In genomic region chr2:218395826-218396687, GRCh38 we compare ENCODE assay signal across 1 cellular context.
TF ChIP-seq lines count a peak whose summit lies in the region.

No MANE protein-coding gene starts in this region.

TF ChIP-seq in K562, 482 proteins besides CTCF, POLR2A, EP300 and RAD21 (continued from another document):
- peak; percentile 59; the same call in 1 of the 2 replicates for TF ChIP-seq ETS1 (conservative IDR thresholded peaks at IDR 0.05; ENCODE audit: control insufficient read depth, low read depth, low read length)
- no peak for TF ChIP-seq SRSF3 (IDR thresholded peaks at IDR 0.05; ENCODE audit: insufficient read depth, low read length)
- peak; percentile 84; the same call in 1 of the 2 replicates for TF ChIP-seq AFF4 (CRISPR knock-in tag; IDR thresholded peaks at IDR 0.05)
- TF ChIP-seq NUFIP1 (IDR thresholded peaks at IDR 0.05; ENCODE audit: partially characterized antibody), result no peak
- 0 out of 2 replicates have a peak, but pooled peaks have one; percentile 27 for TF ChIP-seq ARID1B (IDR thresholded peaks at IDR 0.05)
- TF ChIP-seq MTA2 (IDR thresholded peaks at IDR 0.05; ENCODE audit: low read depth), result no peak
- peak; percentile 78 for TF ChIP-seq MYC (IDR thresholded peaks at IDR 0.05; ENCODE audit: low read depth, low read length)
- no peak for TF ChIP-seq MYC (CRISPR knock-in tag; IDR thresholded peaks at IDR 0.05; ENCODE audit: borderline replicate concordance, low read depth)
- TF ChIP-seq KLF16 (IDR thresholded peaks at IDR 0.05), result peak; percentile 65
- TF ChIP-seq PRMT5 (CRISPR knock-in tag; IDR thresholded peaks at IDR 0.05), result no peak
